ENCODE assay signal across 37 cellular contexts in genomic region chr1:169383449-169383848, GRCh38. TPM values are rescaled to one million over a fixed set of nuclear protein-coding genes. Genes with fewer than 3 reads are reported as not detected.
"Had no signal": no experiment of that assay in that cellular context is flagged by ENCODE, and none has a peak within 500 bp of the region (broad histone marks: within the 10 kb centered on the region; RNA-seq: fewer than 3 reads in every experiment).

No MANE protein-coding gene starts in this region.

- DNase-seq: activated B cell treated with CpG ODN at 0.5 μM for 24 hours; activated CD4-positive, alpha-beta memory T cell treated with anti-CD3 and anti-CD28 coated beads for 36 hours; activated CD4-positive, alpha-beta T cell treated with anti-CD3 and anti-CD28 coated beads for 4 hours; activated CD4-positive, alpha-beta T cell treated with anti-CD3 and anti-CD28 coated beads, Interleukin-2, amount 10 ng/mL, durations not matched to agents 24 days and 14 days; activated CD4-positive, alpha-beta T cell treated with anti-CD3 and anti-CD28 coated beads, Interleukin-2, amount 50 U/mL, for 1 hour; activated CD4-positive, alpha-beta T cell treated with anti-CD3 and anti-CD28 coated beads, Interleukin-2, amount 50 U/mL, for 4 hours; activated CD4-positive, CD25-positive, alpha-beta regulatory T cell treated with anti-CD3 and anti-CD28 coated beads, Interleukin-2, amount 50 U/mL, for 72 hours; activated CD8-positive, alpha-beta memory T cell treated with anti-CD3 and anti-CD28 coated beads, Interleukin-2, amount 50 U/mL, for 4 hours; activated CD8-positive, alpha-beta T cell treated with anti-CD3 and anti-CD28 coated beads for 36 hours; activated effector memory CD4-positive, alpha-beta T cell treated with anti-CD3 and anti-CD28 coated beads, Interleukin-2, amount 50 U/mL, for 16 hours; activated gamma-delta T cell treated with Interleukin-2 at 50 U/mL for 16 hours; activated naive CD4-positive, alpha-beta T cell; activated naive CD4-positive, alpha-beta T cell treated with anti-CD3 and anti-CD28 coated beads for 36 hours; activated naive CD4-positive, alpha-beta T cell treated with anti-CD3 and anti-CD28 coated beads, Interleukin-2, amount 50 U/mL, for 16 hours; activated naive CD8-positive, alpha-beta T cell treated with anti-CD3 and anti-CD28 coated beads for 36 hours; activated T-cell treated with anti-CD3 and anti-CD28 coated beads for 4 hours; activated T-cell treated with anti-CD3 and anti-CD28 coated beads, Interleukin-2, amount 50 U/mL, for 1 hour; activated T-cell treated with anti-CD3 and anti-CD28 coated beads, Interleukin-2, amount 50 U/mL, for 4 hours; activated T-cell treated with anti-CD3 and anti-CD28 coated beads, Interleukin-2, amount 50 U/mL, for 72 hours; adrenal gland; amniotic stem cell; aorta; body of pancreas; brain microvascular endothelial cell; caudate nucleus; cerebellar nuclear complex; T-cell; T-helper 17 cell had no signal

- H3K9me3 ChIP-seq: adrenal gland, body of pancreas, breast epithelium had no signal

- H3K4me1 ChIP-seq: adrenal gland, body of pancreas, breast epithelium had no signal

- FAIRE-seq: astrocyte, TTC549 had no signal

- ATAC-seq: activated CD8-positive, alpha-beta T cell treated with anti-CD3 and anti-CD28 coated beads for 36 hours; activated naive CD4-positive, alpha-beta T cell treated with anti-CD3 and anti-CD28 coated beads, Interleukin-2, amount 50 U/mL, for 72 hours; activated T-cell treated with anti-CD3 and anti-CD28 coated beads, Interleukin-2, amount 50 U/mL, for 4 hours; activated T-cell treated with anti-CD3 and anti-CD28 coated beads, Interleukin-2, amount 50 U/mL, for 72 hours; activated T-helper 17 cell treated with anti-CD3 and anti-CD28 coated beads, Interleukin-2, amount 50 U/mL, for 72 hours; body of pancreas; T-cell; T-helper 17 cell had no signal

- H3K4me3 ChIP-seq: adrenal gland, body of pancreas, breast epithelium, cardiac muscle cell had no signal

- H3K27ac ChIP-seq: adrenal gland, body of pancreas, brain microvascular endothelial cell, breast epithelium, cardiac muscle cell, VCaP had no signal

- H3K27me3 ChIP-seq: adrenal gland, body of pancreas, brain microvascular endothelial cell, breast epithelium, cardiac muscle cell had no signal

RNA-seq across cellular contexts. Expression of gene CCDC181, which starts 43.8 kb away (rescaled TPM):
- total RNA-seq: activated B cell treated with CpG ODN at 0.5 μM for 24 hours; activated CD4-positive, alpha-beta memory T cell treated with anti-CD3 and anti-CD28 coated beads for 36 hours; activated CD8-positive, alpha-beta T cell treated with anti-CD3 and anti-CD28 coated beads for 36 hours; activated T-cell treated with anti-CD3 and anti-CD28 coated beads, Interleukin-2, amount 50 U/mL, for 72 hours; activated T-helper 1 cell treated with anti-CD3 and anti-CD28 coated beads, Interleukin-12 subunit alpha, Interleukin-12 subunit beta, Interleukin-2, Interleukin-4 antibody, amounts not matched to agents 30 ng/mL and 10 ng/mL and 1 ng/mL, durations not matched to agents 14 hours and 24 hours and 36 hours; activated T-helper 17 cell treated with anti-CD3 and anti-CD28 coated beads, Interleukin-2, amount 50 U/mL, for 72 hours; T-cell; T-helper 1 cell treated with Interleukin-12 subunit alpha and Interleukin-12 subunit beta and Interleukin-4 antibody, amounts not matched to agents 30 ng/mL and 1 ng/mL, for 36 hours; T-helper 17 cell had no signal
